Comparison of ENCODE assay signal across 8 cellular contexts in the genomic region with DNA sequence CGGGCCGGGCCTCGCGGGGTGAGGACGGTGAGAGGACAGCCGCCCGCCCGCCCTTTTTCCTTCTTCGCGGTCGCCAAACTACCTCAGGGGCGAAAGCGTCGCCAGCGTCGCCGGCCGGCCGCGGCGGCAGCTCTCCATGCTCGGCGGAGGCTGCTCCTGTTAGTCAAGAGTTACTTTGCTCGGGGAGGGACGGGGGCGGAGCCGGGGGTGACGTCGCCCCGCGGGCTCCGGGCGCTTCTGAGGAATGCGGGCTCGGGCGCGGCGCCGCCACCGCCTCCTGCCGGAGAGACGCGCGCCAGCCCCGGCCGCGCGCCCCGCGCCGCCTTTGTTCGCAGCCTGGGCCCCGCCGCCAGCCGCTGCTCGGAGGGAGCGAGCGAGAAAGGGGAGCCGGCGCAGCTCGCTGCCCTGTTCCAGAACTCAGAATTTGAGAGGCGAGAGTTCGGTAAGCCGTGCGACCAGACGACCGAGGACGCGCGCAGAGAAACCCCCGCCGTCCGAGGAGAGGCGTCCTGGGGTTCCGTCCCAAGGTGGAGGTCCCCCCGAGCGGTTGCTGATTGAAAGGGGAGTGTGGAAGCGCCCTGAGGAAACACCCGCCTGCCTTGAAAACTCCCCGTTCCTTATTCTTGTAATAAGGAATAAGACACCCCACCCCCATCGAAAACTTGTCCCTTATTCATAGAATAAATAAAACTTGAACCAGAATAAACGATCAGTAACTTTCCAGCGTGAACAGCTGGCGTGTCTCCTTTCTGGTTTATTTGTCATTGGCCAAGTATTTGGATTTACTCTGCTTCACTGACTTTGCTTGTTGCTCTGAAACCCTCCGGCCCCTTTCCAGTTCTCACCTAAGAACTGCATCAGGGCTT. TPM values are rescaled to one million over a fixed set of nuclear protein-coding genes. Genes with fewer than 3 reads are reported as not detected.
DNase-seq lines count a peak whose midpoint lies in the region; ATAC-seq and TF ChIP-seq lines count a peak whose summit lies in the region.

Gene PTPRK, minus strand, starts transcription at position 164 of the 866 bp plus-strand sequence. CDS start 241 bp downstream, outside the sequence.

- whole genome bisulfite sequencing in testis, 2 donors: 0 to 1% methylated on average over 18 to 51 of the region's 85 CpGs

- POLR2A ChIA-PET in activated naive CD8-positive, alpha-beta T cell treated with anti-CD3 and anti-CD28 coated beads, Interleukin-2, amount 10 ng/mL, durations not matched to agents 7 days and 5 days (lab: Charles Lee): interaction anchor here (1.3 kb wide), 1 partner anchor 549 kb away, joined by 4 read pairs; no protein-coding TSS in a partner anchor

- H3K4me3 ChIP-seq in HUES6 (ENCODE audit: low read depth, low read length): peak within 1 kb of the TSS; percentile 77
- peak within 1 kb of the TSS; percentile 74 to 89 for H3K4me3 ChIP-seq in testis

- H3K4me1 ChIP-seq in HUES6 (ENCODE audit: control insufficient read depth, insufficient read depth, low read length): peaks cover 23% of the 10 kb centered on the region
- no peaks in the 10 kb centered on the region for H3K4me1 ChIP-seq in testis

- H3K4me1 Mint-ChIP-seq in activated naive CD8-positive, alpha-beta T cell treated with anti-CD3 and anti-CD28 coated beads, Interleukin-2, amount 10 ng/mL, durations not matched to agents 7 days and 5 days: peaks cover 14% of the 10 kb centered on the region
- H3K4me1 Mint-ChIP-seq in osteocyte (ENCODE audit: unreplicated experiment): peaks cover 32% of the 10 kb centered on the region

- no peaks in the 10 kb centered on the region for H3K27me3 ChIP-seq in HUES6 (ENCODE audit: control insufficient read depth, insufficient read depth, low read length)
- no peaks in the 10 kb centered on the region for H3K27me3 ChIP-seq in testis

- peak within 1 kb of the TSS; percentile 98 for H3K9ac ChIP-seq in HUES6 (ENCODE audit: low read length)

- H3K9me3 Mint-ChIP-seq in activated naive CD8-positive, alpha-beta T cell treated with anti-CD3 and anti-CD28 coated beads, Interleukin-2, amount 10 ng/mL, durations not matched to agents 7 days and 5 days: no peaks in the 10 kb centered on the region
- H3K9me3 Mint-ChIP-seq in osteocyte (ENCODE audit: unreplicated experiment): no peaks in the 10 kb centered on the region

- TF ChIP-seq CTCF in osteocyte (IDR thresholded peaks at IDR 0.05) (peak; percentile 83), testis (IDR thresholded peaks at IDR 0.05) (peak; percentile 38 to 62 (median 41))

- peaks cover 54% of the 10 kb centered on the region for H3K27me3 Mint-ChIP-seq in activated naive CD8-positive, alpha-beta T cell treated with anti-CD3 and anti-CD28 coated beads, Interleukin-2, amount 10 ng/mL, durations not matched to agents 7 days and 5 days
- H3K27me3 Mint-ChIP-seq in osteocyte (ENCODE audit: unreplicated experiment): no peaks in the 10 kb centered on the region

- H3K27ac Mint-ChIP-seq in activated naive CD8-positive, alpha-beta T cell treated with anti-CD3 and anti-CD28 coated beads, Interleukin-2, amount 10 ng/mL, durations not matched to agents 7 days and 5 days: peak within 1 kb of the TSS; percentile 78
- H3K27ac Mint-ChIP-seq in osteocyte (ENCODE audit: unreplicated experiment): peak within 1 kb of the TSS; percentile 98

- H3K27ac ChIP-seq in HUES6 (ENCODE audit: low read depth, low read length): peak within 1 kb of the TSS; percentile 98
- peak within 1 kb of the TSS; percentile 86 to 89 for H3K27ac ChIP-seq in testis

- ATAC-seq in GM21423 (IDR thresholded peaks at IDR 0.05; ENCODE audit: unreplicated experiment): peak; percentile 86
- ATAC-seq in activated naive CD8-positive, alpha-beta T cell treated with anti-CD3 and anti-CD28 coated beads, Interleukin-2, amount 10 ng/mL, durations not matched to agents 7 days and 5 days (ENCODE audit: low read depth): peak; percentile 91

- intact Hi-C loops in head of caudate nucleus (cut with DNase I) (loop anchor here (10.0 kb wide), 1 partner anchor 666 kb away; no protein-coding TSS in a partner anchor), testis (cut with DNase I; ENCODE audit: low total_unique reads) (no loop called here)

- H3K9me3 ChIP-seq in HUES6 (ENCODE audit: control insufficient read depth, insufficient read depth, low read depth, low read length): no peaks in the 10 kb centered on the region
- H3K9me3 ChIP-seq in testis: no peaks in the 10 kb centered on the region

- H3K36me3 ChIP-seq in HUES6 (ENCODE audit: control insufficient read depth, insufficient read depth, low read length): no peaks in the 10 kb centered on the region
- H3K36me3 ChIP-seq in testis (ENCODE audit: low read depth, missing control alignments): no peaks in the 10 kb centered on the region

- peak; percentile 54 for DNase-seq in DMS153 treated with DMSO at 0.1 percent for 48 hours (lab: John Stamatoyannopoulos, UW; ENCODE audit: unreplicated experiment)
- DNase-seq in SK-N-DZ (ENCODE audit: low spot score): peak; percentile 86
- peak; percentile 92 for DNase-seq in activated naive CD8-positive, alpha-beta T cell treated with anti-CD3 and anti-CD28 coated beads, Interleukin-2, amount 10 ng/mL, durations not matched to agents 7 days and 5 days
- DNase-seq in head of caudate nucleus: peak; percentile 88 to 98 (median 95)
- DNase-seq in osteocyte (ENCODE audit: extremely low spot score, unreplicated experiment): peak; percentile 97
- DNase-seq in testis: peak; percentile 93

- TF ChIP-seq POLR2A in testis (IDR thresholded peaks at IDR 0.05): peak; percentile 63

- no peaks in the 10 kb centered on the region for H3K36me3 Mint-ChIP-seq in activated naive CD8-positive, alpha-beta T cell treated with anti-CD3 and anti-CD28 coated beads, Interleukin-2, amount 10 ng/mL, durations not matched to agents 7 days and 5 days
- no peaks in the 10 kb centered on the region for H3K36me3 Mint-ChIP-seq in osteocyte (ENCODE audit: unreplicated experiment)

- peak within 1 kb of the TSS; percentile 96 for H3K4me3 Mint-ChIP-seq in activated naive CD8-positive, alpha-beta T cell treated with anti-CD3 and anti-CD28 coated beads, Interleukin-2, amount 10 ng/mL, durations not matched to agents 7 days and 5 days
- peak within 1 kb of the TSS; percentile 99 for H3K4me3 Mint-ChIP-seq in osteocyte (ENCODE audit: unreplicated experiment)

RNA-seq across cellular contexts. Expression of gene PTPRK, which starts in this region (rescaled TPM):
- polyA plus RNA-seq in SK-N-DZ (2014; cell fraction: cytosol; rRNA removed): 9.9 and 12.2 TPM in 2 replicates
- 14.4 and 17.7 TPM in 2 replicates for polyA plus RNA-seq in SK-N-DZ (2014; cell fraction: nucleus; rRNA removed)
- total RNA-seq in activated naive CD8-positive, alpha-beta T cell treated with anti-CD3 and anti-CD28 coated beads, Interleukin-2, amount 10 ng/mL, durations not matched to agents 7 days and 5 days: 1 to 10 TPM; 2.8 to 5.0 TPM
- total RNA-seq in osteocyte (130 and 131 TPM in 2 replicates), testis (10 to 100 TPM; 12.5 to 13.3 TPM)
- 9.1 TPM for polyA plus RNA-seq in testis (ENCODE audit: insufficient read depth, low read depth, low replicate concordance)

Comparison
In these comparisons a context has a peak if more than half of its experiments do, and no peak if none do; other contexts are left out.
1. Peak in every context shown above with its lines: DNase-seq, ATAC-seq, H3K4me3 ChIP-seq and H3K27ac ChIP-seq.